Comparison of ENCODE assay signal across 21 cellular contexts in the genomic region with DNA sequence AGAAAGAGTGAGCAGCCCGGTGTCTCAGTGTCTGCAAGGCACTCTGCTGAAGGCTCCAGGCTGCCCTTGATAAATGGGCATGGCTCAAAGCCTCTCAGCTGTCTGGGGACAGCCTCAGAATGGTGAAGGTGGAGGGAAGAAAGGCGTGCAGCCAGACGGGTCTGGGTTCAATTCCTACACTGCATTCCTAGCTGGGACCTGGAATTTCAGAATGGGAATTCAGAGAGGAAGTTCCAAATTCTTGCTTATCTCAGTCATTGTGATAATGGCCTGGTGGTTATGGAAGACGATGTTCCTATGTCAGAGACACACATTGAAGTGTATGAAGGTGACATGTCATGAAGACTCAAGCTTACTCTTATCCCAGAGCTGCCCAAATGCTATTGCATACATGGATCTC.
DNase-seq lines count a peak whose midpoint lies in the region; ATAC-seq and TF ChIP-seq lines count a peak whose summit lies in the region.
"Had no signal": no experiment of that assay in that cellular context is flagged by ENCODE, and none has a peak within 500 bp of the region (broad histone marks: within the 10 kb centered on the region; RNA-seq: fewer than 3 reads in every experiment).

No MANE protein-coding gene starts in this region.

- peaks cover 4% of the 10 kb centered on the region; the same call in 1 of the 2 replicates for H3K27me3 Mint-ChIP-seq in HFFc6 (ENCODE audit: insufficient read depth)

- peak overlapping the region; percentile 40 for H3K4me3 Mint-ChIP-seq in HFFc6

- H3K9me3 ChIP-seq in osteoblast (ENCODE audit: low read depth, low read length) = no peaks in the 10 kb centered on the region
- no peaks in the 10 kb centered on the region for H3K9me3 ChIP-seq in uterus
- H3K9me3 ChIP-seq: MG63, SK-N-SH had no signal

- no peaks in the 10 kb centered on the region for H4K20me1 ChIP-seq in osteoblast (ENCODE audit: insufficient read depth, low read length)

- H3K36me3 Mint-ChIP-seq in HFFc6 (ENCODE audit: low read depth) = no peaks in the 10 kb centered on the region

- H3K4me1 ChIP-seq in osteoblast (ENCODE audit: insufficient read depth, low read length) = peaks cover 7% of the 10 kb centered on the region
- H3K4me1 ChIP-seq in uterus = no peaks in the 10 kb centered on the region

- intact Hi-C loops in uterus (cut with DNase I; ENCODE audit: low total_unique reads) = no loop called here

- H3K4me3 ChIP-seq in AG10803 (ENCODE audit: low read length) (no peak overlapping the region), osteoblast (ENCODE audit: insufficient read depth, low read length) (no peak overlapping the region), uterus (no peak overlapping the region)
- H3K4me3 ChIP-seq: MG63 had no signal

- no peak overlapping the region for H2AFZ ChIP-seq in osteoblast (ENCODE audit: low read length)

- H3K27ac ChIP-seq in osteoblast (ENCODE audit: low read depth, low read length) (no peak overlapping the region), uterus (no peak overlapping the region)
- H3K27ac ChIP-seq: 22Rv1 had no signal

- DNase-seq in AG10803 (ENCODE audit: low read depth) (peak; percentile 36), HFFc6 (no peak), islet precursor cell (peak; percentile 82), osteoblast (ENCODE audit: insufficient read length, low spot score, missing footprints) (peak; percentile 51), RPMI8226 (no peak), uterus (no peak)
- DNase-seq: DMS153, DND-41, KBM-7, MG63, NCI-H1105 treated with DMSO at 0.1 percent for 48 hours, NCI-H146, NCI-H1930, NCI-H2107, NCI-H446, NCI-H524 treated with DMSO at 0.1 percent for 48 hours, NCI-H774, SK-N-SH had no signal

- TF ChIP-seq POLR2A in uterus (IDR thresholded peaks at IDR 0.05) = no peak

- H3K27ac Mint-ChIP-seq in HFFc6 = peak overlapping the region; percentile 47

- no peak for TF ChIP-seq CTCF in AG10803 (conservative IDR thresholded peaks at IDR 0.05; ENCODE audit: low read length)
- no peak for TF ChIP-seq CTCF in HFFc6 (IDR thresholded peaks at IDR 0.05)
- no peak for TF ChIP-seq CTCF in osteoblast (IDR thresholded peaks at IDR 0.05; ENCODE audit: extremely low read depth, low read depth, low read length)
- no peak for TF ChIP-seq CTCF in uterus (IDR thresholded peaks at IDR 0.05)

- H3K36me3 ChIP-seq in osteoblast (ENCODE audit: insufficient read depth, low read length) (no peaks in the 10 kb centered on the region), uterus (no peaks in the 10 kb centered on the region)
- H3K36me3 ChIP-seq: MG63 had no signal

- H3K79me2 ChIP-seq in osteoblast (ENCODE audit: insufficient read depth, low read length) = no peaks in the 10 kb centered on the region

- no peaks in the 10 kb centered on the region; the same call in 1 of the 2 replicates for H3K9me3 Mint-ChIP-seq in HFFc6

- no peak for ATAC-seq in HG03025 (IDR thresholded peaks at IDR 0.05; ENCODE audit: low FRiP score, unreplicated experiment)
- ATAC-seq in GM21381 (IDR thresholded peaks at IDR 0.05; ENCODE audit: unreplicated experiment) = no peak

- no peak overlapping the region for H3K4me2 ChIP-seq in osteoblast (ENCODE audit: insufficient read depth, low read length)
- H3K4me2 ChIP-seq: SK-N-SH had no signal

- H3K4me1 Mint-ChIP-seq in HFFc6 (ENCODE audit: low read depth) = peaks cover 31% of the 10 kb centered on the region

- H3K27me3 ChIP-seq in osteoblast (ENCODE audit: insufficient read depth, low read length) (no peaks in the 10 kb centered on the region), uterus (no peaks in the 10 kb centered on the region)
- H3K27me3 ChIP-seq: MG63 had no signal

Comparison
In these comparisons a context has a peak if more than half of its experiments do, and no peak if none do; other contexts are left out.
1. DNase-seq: peak in AG10803 (single experiment), islet precursor cell (single experiment) and osteoblast (single experiment); none in HFFc6 (single experiment), RPMI8226 (single experiment) and uterus (0 of 2).